In genomic region chr6:36616888-36617521, GRCh38 we compare ENCODE assay signal across 8 cellular contexts. TPM values are rescaled to one million over a fixed set of nuclear protein-coding genes. Genes with fewer than 3 reads are reported as not detected.
DNase-seq lines count a peak whose midpoint lies in the region; TF ChIP-seq lines count a peak whose summit lies in the region.

No MANE protein-coding gene starts in this region.

- H3K4me3 ChIP-seq in coronary artery (no peak overlapping the region), ovary (no peak overlapping the region)

- H3K18ac ChIP-seq in H9 (ENCODE audit: insufficient read length, low read depth, low read length): no peak overlapping the region

- no peak overlapping the region for H2BK120ac ChIP-seq in H9 (ENCODE audit: low read depth, low read length, poor library complexity, severe bottlenecking)

- no peak for TF ChIP-seq CTCF in coronary artery (IDR thresholded peaks at IDR 0.05)
- no peak for TF ChIP-seq CTCF in ovary (IDR thresholded peaks at IDR 0.05)
- TF ChIP-seq CTCF in H9 (conservative IDR thresholded peaks at IDR 0.05): no peak

- H3K4me1 Mint-ChIP-seq in H9: peaks cover 10 to 11% of the 10 kb centered on the region in 2 experiments; a peak in 3 of 4 replicates
- peaks cover 8% of the 10 kb centered on the region for H3K4me1 Mint-ChIP-seq in T-helper 2 cell treated with Interferon-gamma antibody and Interleukin-4, amounts not matched to agents 5 μg/mL and 100 μg/mL, for 36 hours (ENCODE audit: low read depth)

- no peaks in the 10 kb centered on the region for H3K79me2 ChIP-seq in H9 (ENCODE audit: insufficient read depth, low read length)

- H3K4me3 Mint-ChIP-seq in H9: no peak overlapping the region
- no peak overlapping the region for H3K4me3 Mint-ChIP-seq in T-helper 2 cell treated with Interferon-gamma antibody and Interleukin-4, amounts not matched to agents 5 μg/mL and 100 μg/mL, for 36 hours

- TF ChIP-seq EP300 in ovary (IDR thresholded peaks at IDR 0.05): no peak

- H2AFZ ChIP-seq in H9 (ENCODE audit: low read length): no peak overlapping the region

- H3K9me3 Mint-ChIP-seq in H9: no peaks in the 10 kb centered on the region; a peak in 1 of 5 replicates
- no peaks in the 10 kb centered on the region for H3K9me3 Mint-ChIP-seq in T-helper 2 cell treated with Interferon-gamma antibody and Interleukin-4, amounts not matched to agents 5 μg/mL and 100 μg/mL, for 36 hours

- no peak overlapping the region for H4K8ac ChIP-seq in H9 (replicated peaks; ENCODE audit: insufficient read length, low read depth, low read length)

- H3K9me3 ChIP-seq in ovary (no peaks in the 10 kb centered on the region), H9 (ENCODE audit: control insufficient read depth, low read depth, low read length) (no peaks in the 10 kb centered on the region)

- H3K27ac ChIP-seq in coronary artery (peak overlapping the region in 1 of 2 donors; percentile 21), ovary (no peak overlapping the region), H9 (ENCODE audit: insufficient read length, low read depth, low read length) (no peak overlapping the region)

- H2AK5ac ChIP-seq in H9 (ENCODE audit: insufficient read length, low read length): no peak overlapping the region

- no peak overlapping the region for H2BK5ac ChIP-seq in H9 (ENCODE audit: insufficient read length, low read length)

- H3K36me3 Mint-ChIP-seq in H9 (ENCODE audit: insufficient read depth in 1 of 3, low read depth in 3 of 3): peaks cover 9 to 23% (median 14%) of the 10 kb centered on the region in 3 experiments
- peaks cover 24% of the 10 kb centered on the region for H3K36me3 Mint-ChIP-seq in T-helper 2 cell treated with Interferon-gamma antibody and Interleukin-4, amounts not matched to agents 5 μg/mL and 100 μg/mL, for 36 hours (ENCODE audit: low read depth)

- peak; percentile 40 for DNase-seq in GM03348 (ENCODE audit: low spot score)
- DNase-seq in NCI-H226: peak; percentile 65
- DNase-seq in coronary artery (ENCODE audit: low spot score): peak; percentile 60
- DNase-seq in ovary: peak in 3 of 5 donors; percentile 17 to 41 (median 20)
- DNase-seq in central memory CD4-positive, alpha-beta T cell: no peak
- no peak for DNase-seq in stimulated activated CD4-positive, alpha-beta T cell treated with anti-CD3 and anti-CD28 coated beads, Interleukin-2, amount 100 ng/mL, for 24 hours
- no peak for DNase-seq in H9
- DNase-seq in T-helper 2 cell treated with Interferon-gamma antibody and Interleukin-4, amounts not matched to agents 5 μg/mL and 100 μg/mL, for 36 hours (ENCODE audit: low spot score): no peak

- H3K9ac ChIP-seq in H9 (ENCODE audit: extremely low read depth, insufficient read length, low read length): no peak overlapping the region

- H3K36me3 ChIP-seq in ovary: no peaks in the 10 kb centered on the region

- TF ChIP-seq POLR2A in ovary (IDR thresholded peaks at IDR 0.05): no peak

- no peak overlapping the region for H4K91ac ChIP-seq in H9 (ENCODE audit: insufficient read length, low read depth, low read length)

- H2BK15ac ChIP-seq in H9 (ENCODE audit: low read depth, low read length): no peak overlapping the region

- no peaks in the 10 kb centered on the region for H3K79me1 ChIP-seq in H9 (ENCODE audit: insufficient read depth, low read depth, low read length, poor library complexity, severe bottlenecking)

- H3K4me1 ChIP-seq in ovary (ENCODE audit: insufficient read depth) (no peaks in the 10 kb centered on the region), H9 (ENCODE audit: insufficient read depth, low read length) (no peaks in the 10 kb centered on the region)

- H3K56ac ChIP-seq in H9 (ENCODE audit: insufficient read length, low read depth, low read length): no peak overlapping the region

- no peak overlapping the region for H3K4me2 ChIP-seq in H9 (ENCODE audit: insufficient read depth, insufficient read length, low read length)

- no peak overlapping the region for H2BK12ac ChIP-seq in H9 (ENCODE audit: insufficient read length, low read depth, low read length)

- H4K5ac ChIP-seq in H9 (ENCODE audit: insufficient read length, low read depth, low read length): no peak overlapping the region

- 72 to 78% (median 77%) methylated on average over 5 of the region's 5 CpGs for WGBS in ovary, 3 donors
- no CpG with 5 or more reads among the region's 5 CpGs for WGBS in H9 (ENCODE audit: extremely low coverage, insufficient read length, low lambda C conversion rate)

- H3K23ac ChIP-seq in H9 (ENCODE audit: insufficient read length, low read depth, low read length): no peak overlapping the region

- no peaks in the 10 kb centered on the region for H3K27me3 ChIP-seq in ovary
- H3K27me3 ChIP-seq in H9 (ENCODE audit: insufficient read depth, low read length): no peaks in the 10 kb centered on the region

- intact Hi-C loops in ovary (cut with DNase I): loop anchor here in 3 of 4 donors (5.0 to 10.0 kb wide), 4 partner anchors 128 to 228 kb away; no protein-coding TSS in a partner anchor

- H3K27ac Mint-ChIP-seq in H9: no peak overlapping the region
- no peak overlapping the region for H3K27ac Mint-ChIP-seq in T-helper 2 cell treated with Interferon-gamma antibody and Interleukin-4, amounts not matched to agents 5 μg/mL and 100 μg/mL, for 36 hours

- H3K14ac ChIP-seq in H9 (ENCODE audit: insufficient read depth, low read length): no peak overlapping the region

- H3K23me2 ChIP-seq in H9 (ENCODE audit: insufficient read length, low read depth, low read length, poor library complexity, severe bottlenecking): no peaks in the 10 kb centered on the region

- no peaks in the 10 kb centered on the region for H4K20me1 ChIP-seq in H9 (ENCODE audit: control insufficient read depth, insufficient read depth, insufficient read length)

- no peaks in the 10 kb centered on the region for H3K27me3 Mint-ChIP-seq in H9 (ENCODE audit: low read depth)
- H3K27me3 Mint-ChIP-seq in T-helper 2 cell treated with Interferon-gamma antibody and Interleukin-4, amounts not matched to agents 5 μg/mL and 100 μg/mL, for 36 hours (ENCODE audit: low read depth): no peaks in the 10 kb centered on the region

- no peak overlapping the region for H2BK20ac ChIP-seq in H9 (ENCODE audit: low read depth, low read length, poor library complexity, severe bottlenecking)

- no peak overlapping the region for H3T11ph ChIP-seq in H9 (ENCODE audit: low read length)

- no peak overlapping the region for H3K4ac ChIP-seq in H9 (ENCODE audit: low read depth, low read length)

RNA-seq across cellular contexts. Expression of gene SRSF3, which starts 22.8 kb away (rescaled TPM):
- 100 to 1,000 TPM; 146 to 345 (median 280) TPM for total RNA-seq in ovary
- polyA plus RNA-seq in ovary: 100 to 1,000 TPM; 244 to 267 TPM
- 954 and 960 TPM in 2 replicates for total RNA-seq in H9 (2021)

Comparison
In these comparisons a context has a peak if more than half of its experiments do, and no peak if none do; other contexts are left out.
1. DNase-seq: peak in GM03348 (single experiment), NCI-H226 (single experiment), coronary artery (single experiment) and ovary (3 of 5); none in central memory CD4-positive, alpha-beta T cell (single experiment), stimulated activated CD4-positive, alpha-beta T cell treated with anti-CD3 and anti-CD28 coated beads, Interleukin-2, amount 100 ng/mL, for 24 hours (0 of 2), H9 (single experiment) and T-helper 2 cell treated with Interferon-gamma antibody and Interleukin-4, amounts not matched to agents 5 μg/mL and 100 μg/mL, for 36 hours (single experiment).